ENCODE assay signal across 20 cellular contexts in genomic region chr15:56042031-56042430, GRCh38. TPM values are rescaled to one million over a fixed set of nuclear protein-coding genes. Genes with fewer than 3 reads are reported as not detected.
DNase-seq lines count a peak whose midpoint lies in the region; ATAC-seq and TF ChIP-seq lines count a peak whose summit lies in the region.
"Had no signal": no experiment of that assay in that cellular context is flagged by ENCODE, and none has a peak within 500 bp of the region (broad histone marks: within the 10 kb centered on the region; RNA-seq: fewer than 3 reads in every experiment).

No MANE protein-coding gene starts in this region.

- peak overlapping the region; percentile 95 for H3K27ac Mint-ChIP-seq in stimulated activated naive CD8-positive, alpha-beta T cell treated with anti-CD3 and anti-CD28 coated beads, Interleukin-15, Interleukin-2, amounts not matched to agents 100 ng/mL and 50 ng/mL, for 24 hours
- peak overlapping the region in 1 of 2 donors; percentile 70 for H3K27ac Mint-ChIP-seq in stimulated activated naive CD8-positive, alpha-beta T cell treated with anti-CD3 and anti-CD28 coated beads, Interleukin-15, amount 100 ng/mL, for 72 hours
- peak overlapping the region; percentile 90 for H3K27ac Mint-ChIP-seq in type B pancreatic cell
- H3K27ac Mint-ChIP-seq: WTC11 had no signal

- H3K27ac ChIP-seq in SJCRH30 (peak overlapping the region; percentile 12; the same call in 1 of the 2 replicates), prostate gland (no peak overlapping the region)
- H3K27ac ChIP-seq: dorsolateral prefrontal cortex, lower lobe of right lung, suprapubic skin had no signal

- H3K4me3 Mint-ChIP-seq in stimulated activated naive CD8-positive, alpha-beta T cell treated with anti-CD3 and anti-CD28 coated beads, Interleukin-15, Interleukin-2, amounts not matched to agents 100 ng/mL and 50 ng/mL, for 24 hours: peak overlapping the region; percentile 6
- peak overlapping the region in 1 of 2 donors; percentile 32 for H3K4me3 Mint-ChIP-seq in stimulated activated naive CD8-positive, alpha-beta T cell treated with anti-CD3 and anti-CD28 coated beads, Interleukin-15, amount 100 ng/mL, for 72 hours
- peak overlapping the region; percentile 26 for H3K4me3 Mint-ChIP-seq in type B pancreatic cell
- H3K4me3 Mint-ChIP-seq: WTC11 had no signal

- DNase-seq in stimulated activated naive CD8-positive, alpha-beta T cell treated with anti-CD3 and anti-CD28 coated beads, Interleukin-15, amount 100 ng/mL, for 72 hours: no peak
- DNase-seq in SJCRH30 (no peak), epithelial cell of esophagus (ENCODE audit: low read depth) (peak; percentile 81), type B pancreatic cell (ENCODE audit: extremely low spot score, unreplicated experiment) (no peak), prostate gland (ENCODE audit: low spot score) (no peak)
- no peak for DNase-seq in stimulated activated naive CD4-positive, alpha-beta T cell treated with Interleukin-2 at 50 U/mL for 16 hours (lab: John Stamatoyannopoulos, UW)
- DNase-seq: dorsolateral prefrontal cortex; GDM1; head of caudate nucleus; lower lobe of right lung; NCI-H2107; NCI-H526 treated with DMSO at 0.1 percent for 48 hours; posterior cingulate gyrus; stimulated activated CD4-positive, alpha-beta T cell treated with anti-CD3 and anti-CD28 coated beads, Interleukin-4, amount 100 ng/mL, for 4 hours; T-helper 2 cell had no signal

- intact Hi-C loops in prostate gland (cut with DNase I): no loop called here

- H3K27me3 ChIP-seq in SJCRH30 (no peaks in the 10 kb centered on the region), prostate gland (replicated peaks; ENCODE audit: insufficient read depth) (no peaks in the 10 kb centered on the region)
- H3K27me3 ChIP-seq: suprapubic skin had no signal

- no peak for ATAC-seq in stimulated activated naive CD8-positive, alpha-beta T cell treated with anti-CD3 and anti-CD28 coated beads, Interleukin-15, amount 100 ng/mL, for 72 hours
- ATAC-seq in HG03354 (IDR thresholded peaks at IDR 0.05; ENCODE audit: poor library complexity, severe bottlenecking, unreplicated experiment): no peak
- ATAC-seq: GM12878, lower lobe of right lung had no signal

- TF ChIP-seq CTCF in epithelial cell of esophagus (IDR thresholded peaks at IDR 0.05; ENCODE audit: insufficient read depth, low read depth, low read length, missing control alignments) (no peak), type B pancreatic cell (conservative IDR thresholded peaks at IDR 0.05) (no peak), prostate gland (IDR thresholded peaks at IDR 0.05) (no peak)

- H3K9me3 ChIP-seq in SJCRH30 (replicated peaks): no peaks in the 10 kb centered on the region
- H3K9me3 ChIP-seq in prostate gland: no peaks in the 10 kb centered on the region
- H3K9me3 ChIP-seq: lower lobe of right lung, suprapubic skin had no signal

- TF ChIP-seq POLR2A in prostate gland (IDR thresholded peaks at IDR 0.05): no peak

- H3K4me1 ChIP-seq in SJCRH30 (peaks cover 31% of the 10 kb centered on the region), prostate gland (replicated peaks) (no peaks in the 10 kb centered on the region)

- H3K36me3 Mint-ChIP-seq in stimulated activated naive CD8-positive, alpha-beta T cell treated with anti-CD3 and anti-CD28 coated beads, Interleukin-15, Interleukin-2, amounts not matched to agents 100 ng/mL and 50 ng/mL, for 24 hours (ENCODE audit: low read depth): peaks cover 23% of the 10 kb centered on the region
- H3K36me3 Mint-ChIP-seq in type B pancreatic cell: no peaks in the 10 kb centered on the region
- H3K36me3 Mint-ChIP-seq: WTC11 had no signal

- H3K4me3 ChIP-seq in SJCRH30 (no peak overlapping the region), epithelial cell of esophagus (ENCODE audit: low read length) (no peak overlapping the region), prostate gland (no peak overlapping the region)
- H3K4me3 ChIP-seq: dorsolateral prefrontal cortex, GM12878, lower lobe of right lung, suprapubic skin had no signal

- 51% methylated on average over 1 of the region's 1 CpG for WGBS in prostate gland

- peaks cover 20% of the 10 kb centered on the region for H3K9me3 Mint-ChIP-seq in stimulated activated naive CD8-positive, alpha-beta T cell treated with anti-CD3 and anti-CD28 coated beads, Interleukin-15, Interleukin-2, amounts not matched to agents 100 ng/mL and 50 ng/mL, for 24 hours
- H3K9me3 Mint-ChIP-seq in stimulated activated naive CD8-positive, alpha-beta T cell treated with anti-CD3 and anti-CD28 coated beads, Interleukin-15, amount 100 ng/mL, for 72 hours: peaks cover 32 to 41% of the 10 kb centered on the region in 2 donors
- peaks cover 10% of the 10 kb centered on the region for H3K9me3 Mint-ChIP-seq in type B pancreatic cell

- H3K27me3 Mint-ChIP-seq in stimulated activated naive CD8-positive, alpha-beta T cell treated with anti-CD3 and anti-CD28 coated beads, Interleukin-15, Interleukin-2, amounts not matched to agents 100 ng/mL and 50 ng/mL, for 24 hours: no peaks in the 10 kb centered on the region
- H3K27me3 Mint-ChIP-seq in stimulated activated naive CD8-positive, alpha-beta T cell treated with anti-CD3 and anti-CD28 coated beads, Interleukin-15, amount 100 ng/mL, for 72 hours: no peaks in the 10 kb centered on the region
- no peaks in the 10 kb centered on the region for H3K27me3 Mint-ChIP-seq in type B pancreatic cell

- H3K36me3 ChIP-seq in SJCRH30 (no peaks in the 10 kb centered on the region), prostate gland (no peaks in the 10 kb centered on the region)
- H3K36me3 ChIP-seq: lower lobe of right lung, suprapubic skin had no signal

- peaks cover 73% of the 10 kb centered on the region for H3K4me1 Mint-ChIP-seq in stimulated activated naive CD8-positive, alpha-beta T cell treated with anti-CD3 and anti-CD28 coated beads, Interleukin-15, Interleukin-2, amounts not matched to agents 100 ng/mL and 50 ng/mL, for 24 hours (ENCODE audit: low read depth)
- H3K4me1 Mint-ChIP-seq in stimulated activated naive CD8-positive, alpha-beta T cell treated with anti-CD3 and anti-CD28 coated beads, Interleukin-15, amount 100 ng/mL, for 72 hours: peaks cover 55% of the 10 kb centered on the region
- peaks cover 31% of the 10 kb centered on the region for H3K4me1 Mint-ChIP-seq in type B pancreatic cell (ENCODE audit: unreplicated experiment)

RNA-seq across cellular contexts. Expression of gene NEDD4, which starts 48.6 kb away (rescaled TPM):
- 23.4 and 26.0 TPM in 2 replicates for total RNA-seq in SJCRH30 (2014; rRNA removed; shearing (Covaris generic))
- total RNA-seq in type B pancreatic cell (ENCODE audit: low replicate concordance) (19.6 and 21.1 TPM in 2 replicates), prostate gland (10 to 100 TPM in 1 of 2 donors, 1 to 10 TPM in 1; 9.5 to 14.8 TPM)
